In genomic region chr15:90106522-90107117, GRCh38 we compare ENCODE assay signal across 1 cellular context.
A peak's percentile ranks its signal among the peaks of the same experiment; 100 is the strongest.
TF ChIP-seq lines count a peak whose summit lies in the region.

No MANE protein-coding gene starts in this region.

TF ChIP-seq in A549, 52 proteins besides CTCF, POLR2A, EP300 and RAD21:
- no peak for TF ChIP-seq HMGXB4 (CRISPR knock-in tag; IDR thresholded peaks at IDR 0.05; ENCODE audit: borderline replicate concordance)
- TF ChIP-seq FOSL2 (IDR thresholded peaks at IDR 0.05): no peak
- TF ChIP-seq FOSL2 (CRISPR knock-in tag; IDR thresholded peaks at IDR 0.05): peak; percentile 43
- TF ChIP-seq RNF2 (IDR thresholded peaks at IDR 0.05; ENCODE audit: borderline replicate concordance, low read depth): no peak
- TF ChIP-seq FOSB (CRISPR knock-in tag; IDR thresholded peaks at IDR 0.05): no peak
- TF ChIP-seq MAX (IDR thresholded peaks at IDR 0.05): no peak
- TF ChIP-seq ELK1 (IDR thresholded peaks at IDR 0.05; ENCODE audit: low read depth, low read length): no peak
TF ChIP-seq in A549: peak in this region for 1.
